19 cellular contexts compared by ENCODE assay signal in genomic region chr13:51921790-51922740, GRCh38.
DNase-seq lines count a peak whose midpoint lies in the region; ATAC-seq, FAIRE-seq and TF ChIP-seq lines count a peak whose summit lies in the region.
"Had no signal": no experiment of that assay in that cellular context is flagged by ENCODE, and none has a peak within 500 bp of the region (broad histone marks: within the 10 kb centered on the region; RNA-seq: fewer than 3 reads in every experiment).

No MANE protein-coding gene starts in this region.

- H3K9me3 ChIP-seq in transverse colon, result no peaks in the 10 kb centered on the region
- H3K9me3 ChIP-seq: neutrophil, right lobe of liver, stomach had no signal

- in situ Hi-C loops in transverse colon (cut with MboI; ENCODE audit: low pct_ligation_motif_present in 1 of 4, low pct_unique_long_range_greater_than_20kb in 1 of 4, low sequenced_read_pairs in 3 of 4), result no loop called here

- TF ChIP-seq EP300 in transverse colon (IDR thresholded peaks at IDR 0.05; ENCODE audit: low read depth), result no peak

- 70 to 76% methylated on average over 11 to 14 of the region's 14 CpGs for WGBS in transverse colon (ENCODE audit: low coverage in 1 of 2), 2 donors

- no peaks in the 10 kb centered on the region for H3K36me3 ChIP-seq in transverse colon
- H3K36me3 ChIP-seq: neutrophil had no signal

- TF ChIP-seq CTCF in type B pancreatic cell (conservative IDR thresholded peaks at IDR 0.05) (no peak), transverse colon (IDR thresholded peaks at IDR 0.05) (no peak)

- no peak overlapping the region for H3K4me3 Mint-ChIP-seq in activated CD8-positive, alpha-beta memory T cell treated with anti-CD3 and anti-CD28 coated beads, Interleukin-2, amount 10 ng/mL, durations not matched to agents 7 days and 5 days
- H3K4me3 Mint-ChIP-seq in type B pancreatic cell, result no peak overlapping the region
- H3K4me3 Mint-ChIP-seq: activated B cell treated with CpG ODN at 0.5 μM for 24 hours; CD4-positive, alpha-beta memory T cell had no signal

- H3K27me3 Mint-ChIP-seq in activated CD8-positive, alpha-beta memory T cell treated with anti-CD3 and anti-CD28 coated beads, Interleukin-2, amount 10 ng/mL, durations not matched to agents 7 days and 5 days, result peaks cover 4% of the 10 kb centered on the region
- H3K27me3 Mint-ChIP-seq in type B pancreatic cell, result no peaks in the 10 kb centered on the region

- CTCF ChIA-PET in activated CD8-positive, alpha-beta memory T cell treated with anti-CD3 and anti-CD28 coated beads, Interleukin-2, amount 10 ng/mL, durations not matched to agents 7 days and 5 days (lab: Charles Lee), result interaction anchor here (0.9 to 1.3 kb wide), 2 partner anchors 13 to 15 kb away, joined by 3 read pairs; no protein-coding TSS in a partner anchor

- ATAC-seq in activated CD8-positive, alpha-beta memory T cell treated with anti-CD3 and anti-CD28 coated beads, Interleukin-2, amount 10 ng/mL, durations not matched to agents 7 days and 5 days, result no peak

- no peak for TF ChIP-seq POLR2A in transverse colon (IDR thresholded peaks at IDR 0.05)

- H3K4me1 ChIP-seq in transverse colon, result no peaks in the 10 kb centered on the region
- H3K4me1 ChIP-seq: stomach had no signal

- H3K4me3 ChIP-seq in transverse colon, result no peak overlapping the region
- H3K4me3 ChIP-seq: right lobe of liver, stomach had no signal

- no peak overlapping the region for H3K27ac ChIP-seq in transverse colon
- H3K27ac ChIP-seq: neutrophil, right lobe of liver, stomach had no signal

- no peaks in the 10 kb centered on the region for H3K9me3 Mint-ChIP-seq in activated CD8-positive, alpha-beta memory T cell treated with anti-CD3 and anti-CD28 coated beads, Interleukin-2, amount 10 ng/mL, durations not matched to agents 7 days and 5 days (ENCODE audit: low read depth)
- no peaks in the 10 kb centered on the region for H3K9me3 Mint-ChIP-seq in type B pancreatic cell
- H3K9me3 Mint-ChIP-seq: activated B cell treated with CpG ODN at 0.5 μM for 24 hours; CD4-positive, alpha-beta memory T cell; IgD-negative memory B cell had no signal

- no peaks in the 10 kb centered on the region for H3K36me3 Mint-ChIP-seq in activated CD8-positive, alpha-beta memory T cell treated with anti-CD3 and anti-CD28 coated beads, Interleukin-2, amount 10 ng/mL, durations not matched to agents 7 days and 5 days
- H3K36me3 Mint-ChIP-seq in type B pancreatic cell, result peaks cover 3% of the 10 kb centered on the region
- H3K36me3 Mint-ChIP-seq: CD4-positive, alpha-beta memory T cell; IgD-negative memory B cell had no signal

- no peaks in the 10 kb centered on the region for H3K27me3 ChIP-seq in transverse colon
- H3K27me3 ChIP-seq: neutrophil, right lobe of liver, stomach had no signal

- DNase-seq in activated CD8-positive, alpha-beta memory T cell treated with anti-CD3 and anti-CD28 coated beads for 24 hours, result peak; percentile 13
- DNase-seq in activated CD8-positive, alpha-beta memory T cell treated with anti-CD3 and anti-CD28 coated beads, Interleukin-2, amount 10 ng/mL, durations not matched to agents 7 days and 5 days, result no peak
- DNase-seq in RPMI8226 (peak; percentile 33), glomerular visceral epithelial cell (ENCODE audit: extremely low spot score) (peak; percentile 3), type B pancreatic cell (ENCODE audit: extremely low spot score, unreplicated experiment) (peak; percentile 10), transverse colon (no peak), urothelium cell line (ENCODE audit: low spot score) (no peak), GOT3 (lab: John Stamatoyannopoulos, UW) (no peak)
- DNase-seq: activated B cell treated with CpG ODN at 0.5 μM for 24 hours; aorta; CD4-positive, alpha-beta memory T cell; hippocampal formation; NCI-H82; right lobe of liver; stimulated activated CD4-positive, alpha-beta T cell treated with anti-CD3 and anti-CD28 coated beads, Interleukin-1b, Interleukin-23, amount 100 ng/mL, for 48 hours; stomach had no signal

- H3K4me1 Mint-ChIP-seq in activated CD8-positive, alpha-beta memory T cell treated with anti-CD3 and anti-CD28 coated beads, Interleukin-2, amount 10 ng/mL, durations not matched to agents 7 days and 5 days, result peaks cover 23% of the 10 kb centered on the region
- H3K4me1 Mint-ChIP-seq in type B pancreatic cell (ENCODE audit: unreplicated experiment), result no peaks in the 10 kb centered on the region

- FAIRE-seq in urothelium cell line (lab: Jason Lieb, UNC), result no peak
- FAIRE-seq: RCC 7860 had no signal

- intact Hi-C loops in transverse colon (cut with DNase I; ENCODE audit: low total_unique reads), result no loop called here

- no peak overlapping the region for H3K27ac Mint-ChIP-seq in activated CD8-positive, alpha-beta memory T cell treated with anti-CD3 and anti-CD28 coated beads, Interleukin-2, amount 10 ng/mL, durations not matched to agents 7 days and 5 days
- no peak overlapping the region for H3K27ac Mint-ChIP-seq in type B pancreatic cell
- H3K27ac Mint-ChIP-seq: activated B cell treated with CpG ODN at 0.5 μM for 24 hours, IgD-negative memory B cell had no signal

Comparison
In these comparisons a context has a peak if more than half of its experiments do, and no peak if none do; other contexts are left out.
1. DNase-seq: peak in activated CD8-positive, alpha-beta memory T cell treated with anti-CD3 and anti-CD28 coated beads for 24 hours (single experiment), RPMI8226 (single experiment), glomerular visceral epithelial cell (single experiment) and type B pancreatic cell (single experiment); none in activated CD8-positive, alpha-beta memory T cell treated with anti-CD3 and anti-CD28 coated beads, Interleukin-2, amount 10 ng/mL, durations not matched to agents 7 days and 5 days (single experiment), transverse colon (single experiment), urothelium cell line (single experiment) and GOT3 (single experiment).